ENCODE assay signal across 19 cellular contexts in the genomic region with DNA sequence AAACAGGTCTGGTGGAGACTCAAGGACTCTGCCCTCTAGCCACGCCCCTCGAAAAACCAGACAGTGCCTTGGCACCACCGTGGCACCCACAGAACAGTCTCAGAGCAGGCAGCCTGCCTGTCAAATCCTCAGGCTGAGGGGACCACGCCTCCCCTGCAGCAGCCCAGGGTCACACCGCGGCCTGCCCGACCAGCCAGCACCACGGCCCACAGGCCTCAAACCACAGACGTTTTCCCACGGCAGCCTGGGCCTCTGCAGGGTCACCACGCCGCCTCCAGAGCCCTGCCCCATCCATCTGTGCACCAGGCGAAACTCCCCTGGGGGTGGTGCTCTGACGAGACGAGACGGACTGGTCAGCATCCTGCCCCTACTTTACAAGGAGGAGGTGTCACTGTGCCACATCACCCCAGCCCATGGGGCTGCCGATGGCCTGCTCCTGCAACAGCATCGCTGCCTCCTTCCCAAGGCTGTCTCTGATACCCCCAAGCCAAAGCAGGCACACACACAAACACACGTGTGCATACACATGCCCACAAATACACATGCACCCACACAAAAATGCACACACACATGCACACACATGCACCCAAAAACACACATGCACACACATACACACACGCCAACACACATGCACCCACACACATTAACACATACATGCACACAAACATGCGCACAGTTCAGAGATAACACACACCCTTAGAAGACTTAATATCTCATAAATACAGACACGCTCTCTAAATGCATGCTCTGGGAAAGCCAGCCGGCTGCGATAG. TPM values are rescaled to one million over a fixed set of nuclear protein-coding genes. Genes with fewer than 3 reads are reported as not detected.
DNase-seq lines count a peak whose midpoint lies in the region; ATAC-seq, FAIRE-seq and TF ChIP-seq lines count a peak whose summit lies in the region.
"Had no signal": no experiment of that assay in that cellular context is flagged by ENCODE, and none has a peak within 500 bp of the region (broad histone marks: within the 10 kb centered on the region; RNA-seq: fewer than 3 reads in every experiment).

No MANE protein-coding gene starts in this region.

- H3K23ac ChIP-seq in H9 (ENCODE audit: insufficient read length, low read depth, low read length), result no peak overlapping the region

- H3T11ph ChIP-seq in H9 (ENCODE audit: low read length), result no peak overlapping the region

- POLR2A ChIA-PET in GM12878 (lab: Charles Lee), result no interaction called here

- no peak overlapping the region for H4K5ac ChIP-seq in H9 (ENCODE audit: insufficient read length, low read depth, low read length)

- no peaks in the 10 kb centered on the region for H3K4me1 ChIP-seq in H9 (ENCODE audit: insufficient read depth, low read length)
- no peaks in the 10 kb centered on the region for H3K4me1 ChIP-seq in GM12878 (ENCODE audit: control insufficient read depth, insufficient read depth, low read length)
- H3K4me1 ChIP-seq: SJSA1, suprapubic skin had no signal

- in situ Hi-C loops in GM12878 (cut with MboI) (no loop called here), GM13977 (cut with MboI; ENCODE audit: low pct_unique_long_range_greater_than_20kb, low sequenced_read_pairs, unreplicated experiment) (loop anchor here (25.0 kb wide), 1 partner anchor 250 kb away; no protein-coding TSS in a partner anchor)

- H2BK5ac ChIP-seq in H9 (ENCODE audit: insufficient read length, low read length), result no peak overlapping the region

- no peaks in the 10 kb centered on the region for H3K79me2 ChIP-seq in H9 (ENCODE audit: insufficient read depth, low read length)
- H3K79me2 ChIP-seq in GM12878 (ENCODE audit: control insufficient read depth, insufficient read depth, low read length), result no peaks in the 10 kb centered on the region

- RAD21 ChIA-PET in GM12878 (lab: Charles Lee; ENCODE audit: unreplicated experiment), result no interaction called here

- H3K27me3 ChIP-seq in H9 (ENCODE audit: insufficient read depth, low read length) (no peaks in the 10 kb centered on the region), GM12878 (replicated peaks in 1 of 2; ENCODE audit: control insufficient read depth in 2 of 2, insufficient read depth in 2 of 2, low read length in 1 of 2) (no peaks in the 10 kb centered on the region; a peak in 1 of 4 replicates)
- H3K27me3 ChIP-seq: cardiac muscle cell, suprapubic skin had no signal

- no peak overlapping the region for H3K27ac ChIP-seq in H9 (ENCODE audit: insufficient read length, low read depth, low read length)
- no peak overlapping the region for H3K27ac ChIP-seq in GM12878 (ENCODE audit: control insufficient read depth, insufficient read depth)
- H3K27ac ChIP-seq: cardiac muscle cell, SJSA1, suprapubic skin had no signal

- H3K23me2 ChIP-seq in H9 (ENCODE audit: insufficient read length, low read depth, low read length, poor library complexity, severe bottlenecking), result no peaks in the 10 kb centered on the region

- no peak overlapping the region for H3K4me2 ChIP-seq in H9 (ENCODE audit: insufficient read depth, insufficient read length, low read length)
- H3K4me2 ChIP-seq in GM12878 (ENCODE audit: control insufficient read depth, insufficient read depth), result no peak overlapping the region

- H4K20me1 ChIP-seq in H9 (ENCODE audit: control insufficient read depth, insufficient read depth, insufficient read length) (no peaks in the 10 kb centered on the region), GM12878 (ENCODE audit: control insufficient read depth, insufficient read depth) (no peaks in the 10 kb centered on the region)

- H2BK120ac ChIP-seq in H9 (ENCODE audit: low read depth, low read length, poor library complexity, severe bottlenecking), result no peak overlapping the region

- ATAC-seq in GM12878, result no peak
- peak; percentile 35 for ATAC-seq in left ventricle myocardium superior
- ATAC-seq in GM21825 (IDR thresholded peaks at IDR 0.05; ENCODE audit: unreplicated experiment), result no peak
- ATAC-seq: activated T-cell treated with anti-CD3 and anti-CD28 coated beads, Interleukin-2, amount 50 U/mL, for 4 hours had no signal

- no peak overlapping the region for H4K91ac ChIP-seq in H9 (ENCODE audit: insufficient read length, low read depth, low read length)

- intact Hi-C loops in GM12878 (cut with micrococcal nuclease; ENCODE audit: unreplicated experiment), result no loop called here
- intact Hi-C loops in left ventricle myocardium superior (cut with micrococcal nuclease), result no loop called here

- TF ChIP-seq RAD21 in GM12878 (IDR thresholded peaks at IDR 0.05; ENCODE audit: insufficient read depth, low read depth, low read length), result no peak

- SMC1A ChIA-PET in GM12878 (lab: Charles Lee; ENCODE audit: uncharacterized antibody, unreplicated experiment), result no interaction called here

- H3K79me1 ChIP-seq in H9 (ENCODE audit: insufficient read depth, low read depth, low read length, poor library complexity, severe bottlenecking), result no peaks in the 10 kb centered on the region

- TF ChIP-seq CTCF in H9 (conservative IDR thresholded peaks at IDR 0.05) (no peak), GM12878 (IDR thresholded peaks at IDR 0.05 in 2 of 3, conservative IDR thresholded peaks at IDR 0.05 in 1 of 3; ENCODE audit: control insufficient read depth in 2 of 3, extremely low read depth in 1 of 3, insufficient read depth in 1 of 3, low read depth in 3 of 3, low read length in 3 of 3) (no peak), progenitor cell of endocrine pancreas (IDR thresholded peaks at IDR 0.05; ENCODE audit: unreplicated experiment) (no peak), GM13977 (IDR thresholded peaks at IDR 0.05; ENCODE audit: extremely low read depth, insufficient read depth, missing control alignments) (no peak)

- H3K27ac Mint-ChIP-seq in H9, result peak overlapping the region in 1 of 3 experiments; percentile 1; a peak in 1 of 7 replicates
- H3K27ac Mint-ChIP-seq in progenitor cell of endocrine pancreas, result peak overlapping the region; percentile 7
- H3K27ac Mint-ChIP-seq: activated naive CD8-positive, alpha-beta T cell treated with anti-CD3 and anti-CD28 coated beads, Interleukin-2, amount 10 ng/mL, durations not matched to agents 7 days and 5 days; natural killer cell had no signal

- no peak overlapping the region for H2AK5ac ChIP-seq in H9 (ENCODE audit: insufficient read length, low read length)

- H3K9me3 Mint-ChIP-seq in H9, result no peaks in the 10 kb centered on the region
- H3K9me3 Mint-ChIP-seq in progenitor cell of endocrine pancreas (ENCODE audit: low read depth), result no peaks in the 10 kb centered on the region
- H3K9me3 Mint-ChIP-seq: activated naive CD8-positive, alpha-beta T cell treated with anti-CD3 and anti-CD28 coated beads, Interleukin-2, amount 10 ng/mL, durations not matched to agents 7 days and 5 days; activated T-cell treated with anti-CD3 and anti-CD28 coated beads, Interleukin-2, amount 50 U/mL, for 4 hours; natural killer cell had no signal

- H2BK15ac ChIP-seq in H9 (ENCODE audit: low read depth, low read length), result no peak overlapping the region

- no peak overlapping the region for H4K8ac ChIP-seq in H9 (replicated peaks; ENCODE audit: insufficient read length, low read depth, low read length)

- no peak overlapping the region for H2BK12ac ChIP-seq in H9 (ENCODE audit: insufficient read length, low read depth, low read length)

- H3K36me3 ChIP-seq in GM12878 (ENCODE audit: control insufficient read depth in 2 of 2, insufficient read depth in 2 of 2, low read length in 1 of 2), result no peaks in the 10 kb centered on the region
- H3K36me3 ChIP-seq: cardiac muscle cell, SJSA1 had no signal

- H3K4me1 Mint-ChIP-seq in H9, result peaks cover 0 to 7% of the 10 kb centered on the region in 2 experiments; a peak in 3 of 4 replicates
- no peaks in the 10 kb centered on the region for H3K4me1 Mint-ChIP-seq in progenitor cell of endocrine pancreas (ENCODE audit: low read depth)
- H3K4me1 Mint-ChIP-seq: activated naive CD8-positive, alpha-beta T cell treated with anti-CD3 and anti-CD28 coated beads, Interleukin-2, amount 10 ng/mL, durations not matched to agents 7 days and 5 days had no signal

- no CpG with 5 or more reads among the region's 24 CpGs for WGBS in H9 (ENCODE audit: extremely low coverage, insufficient read length, low lambda C conversion rate)
- 28% methylated on average over 24 of the region's 24 CpGs for WGBS in GM12878 (ENCODE audit: insufficient coverage, insufficient replicate concordance, low lambda C conversion rate, missing lambda C conversion rate)

- H3K27me3 Mint-ChIP-seq in H9 (ENCODE audit: low read depth), result no peaks in the 10 kb centered on the region; the same call in 1 of the 2 replicates
- H3K27me3 Mint-ChIP-seq in progenitor cell of endocrine pancreas, result peaks cover 4% of the 10 kb centered on the region
- H3K27me3 Mint-ChIP-seq: activated naive CD8-positive, alpha-beta T cell treated with anti-CD3 and anti-CD28 coated beads, Interleukin-2, amount 10 ng/mL, durations not matched to agents 7 days and 5 days had no signal

- H2AFZ ChIP-seq in H9 (ENCODE audit: low read length) (no peak overlapping the region), GM12878 (ENCODE audit: control insufficient read depth, low read depth, low read length) (no peak overlapping the region)

- no peak for TF ChIP-seq EP300 in GM12878 (IDR thresholded peaks at IDR 0.05; ENCODE audit: borderline replicate concordance in 1 of 2, control insufficient read depth in 1 of 2, low read depth in 2 of 2, low read length in 2 of 2)

- H3K36me3 Mint-ChIP-seq in H9 (ENCODE audit: insufficient read depth in 1 of 3, low read depth in 3 of 3) (no peaks in the 10 kb centered on the region), progenitor cell of endocrine pancreas (ENCODE audit: insufficient read depth) (no peaks in the 10 kb centered on the region)
- H3K36me3 Mint-ChIP-seq: activated naive CD8-positive, alpha-beta T cell treated with anti-CD3 and anti-CD28 coated beads, Interleukin-2, amount 10 ng/mL, durations not matched to agents 7 days and 5 days; natural killer cell had no signal

- TF ChIP-seq POLR2A in GM12878 (IDR thresholded peaks at IDR 0.05; ENCODE audit: low read depth, low read length), result no peak

- H3K4ac ChIP-seq in H9 (ENCODE audit: low read depth, low read length), result no peak overlapping the region

- H3K14ac ChIP-seq in H9 (ENCODE audit: insufficient read depth, low read length), result peak overlapping the region; percentile 31; the same call in 1 of the 2 replicates

- H3K9ac ChIP-seq in H9 (ENCODE audit: extremely low read depth, insufficient read length, low read length) (no peak overlapping the region), GM12878 (ENCODE audit: control insufficient read depth, insufficient read depth, low read length) (no peak overlapping the region)

- H3K4me3 Mint-ChIP-seq in H9 (peak overlapping the region in 1 of 2 experiments; percentile 58; a peak in 2 of 5 replicates), progenitor cell of endocrine pancreas (ENCODE audit: low read depth) (no peak overlapping the region)
- H3K4me3 Mint-ChIP-seq: activated naive CD8-positive, alpha-beta T cell treated with anti-CD3 and anti-CD28 coated beads, Interleukin-2, amount 10 ng/mL, durations not matched to agents 7 days and 5 days; activated T-cell treated with anti-CD3 and anti-CD28 coated beads, Interleukin-2, amount 50 U/mL, for 4 hours; natural killer cell had no signal

- no peak for DNase-seq in H9
- DNase-seq in GM12878 (ENCODE audit: low read depth, low spot score), result no peak
- DNase-seq in left ventricle myocardium superior, result no peak
- DNase-seq in progenitor cell of endocrine pancreas (ENCODE audit: low spot score, unreplicated experiment), result no peak
- no peak for DNase-seq in NK-92 treated with Interleukin-12 subunit alpha and Interleukin-12 subunit beta, amount 100 ng/mL, for 24 hours (lab: John Stamatoyannopoulos, UW)
- no peak for DNase-seq in GM13977 (ENCODE audit: low spot score)
- DNase-seq in AG08396 (ENCODE audit: low spot score), result no peak
- DNase-seq: activated CD4-positive, alpha-beta T cell treated with anti-CD3 and anti-CD28 coated beads, Interleukin-2, amount 50 U/mL, for 48 hours; activated naive CD8-positive, alpha-beta T cell treated with anti-CD3 and anti-CD28 coated beads, Interleukin-2, amount 10 ng/mL, durations not matched to agents 7 days and 5 days; activated T-cell treated with anti-CD3 and anti-CD28 coated beads, Interleukin-2, amount 50 U/mL, for 4 hours; AML-193; foreskin melanocyte; GOT3; natural killer cell had no signal

- CTCF ChIA-PET in GM12878 (lab: Yijun Ruan, JAX), result no interaction called here

- no peak overlapping the region for H3K4me3 ChIP-seq in GM12878
- H3K4me3 ChIP-seq: cardiac muscle cell, SJSA1, suprapubic skin had no signal

- H3K9me3 ChIP-seq in H9 (ENCODE audit: control insufficient read depth, low read depth, low read length), result no peaks in the 10 kb centered on the region
- H3K9me3 ChIP-seq in GM12878 (replicated peaks; ENCODE audit: control insufficient read depth, insufficient read depth, low read length), result no peaks in the 10 kb centered on the region
- H3K9me3 ChIP-seq: SJSA1, suprapubic skin had no signal

- no peak for FAIRE-seq in GM12878 (lab: Jason Lieb, UNC)
- FAIRE-seq: endometrium had no signal

- H2BK20ac ChIP-seq in H9 (ENCODE audit: low read depth, low read length, poor library complexity, severe bottlenecking), result no peak overlapping the region

- no peak overlapping the region for H3K56ac ChIP-seq in H9 (ENCODE audit: insufficient read length, low read depth, low read length)

- BruUV-seq in GM12878 (replicated peaks; lab: Mats Ljungman, UMichigan), result no TSS peak

- H3K18ac ChIP-seq in H9 (ENCODE audit: insufficient read length, low read depth, low read length), result no peak overlapping the region

RNA-seq across cellular contexts. Expression of a gene that starts 24.6 kb away (rescaled TPM):
- total RNA-seq in H9 (2021) (0.04 and 0.13 TPM in 2 replicates), GM12878 (2014; rRNA removed) (not detected in 2 replicates), GM12878 (2014; rRNA removed; fragmentation: Illumina TruSeq; extraction: Trizol) (not detected in 2 replicates), GM12878 (2021) (not detected in 2 replicates), left ventricle myocardium superior (0.05 TPM), progenitor cell of endocrine pancreas (0.07 and 0.10 TPM in 2 replicates)
- not detected in 2 replicates for total RNA-seq in GM12878 (2013; cell fraction: nucleolus; rRNA removed)
- not detected for polyA plus RNA-seq in GM12878 (2011; ENCODE audit: low read depth)
- polyA plus RNA-seq in GM12878 (2011; rRNA removed) (not detected in 2 replicates), GM12878 (2014; fragmentation: Illumina TruSeq; extraction: Trizol) (0.01 TPM in 1 of 2 replicates, not detected in the other), GM12878 (2014; fragmentation: Nextera tagmentation; extraction: Ambion mirVana) (not detected), GM12878 (2014; rRNA removed) (not detected in 2 replicates), GM12878 (2016; fragmentation: Nextera tagmentation; extraction: Ambion mirVana) (not detected)
- not detected in 2 replicates for polyA plus RNA-seq in GM12878 (2011; cell fraction: cytosol; rRNA removed)
- polyA plus RNA-seq in GM12878 (2011; cell fraction: nucleus; rRNA removed), result not detected in 2 replicates
- not detected in 2 replicates for polyA plus RNA-seq in GM12878 (2012)
- 0.05 TPM in 1 of 2 replicates, not detected in the other for polyA minus RNA-seq in GM12878 (2011; rRNA and poly(A)+ RNA removed)
- not detected in 2 replicates for polyA minus RNA-seq in GM12878 (2011; cell fraction: cytosol; rRNA and poly(A)+ RNA removed)
- 0.12 TPM in 1 of 2 replicates, not detected in the other for polyA minus RNA-seq in GM12878 (2011; cell fraction: nucleus; rRNA and poly(A)+ RNA removed)
- total RNA-seq: activated naive CD8-positive, alpha-beta T cell treated with anti-CD3 and anti-CD28 coated beads, Interleukin-2, amount 10 ng/mL, durations not matched to agents 7 days and 5 days; SJSA1 had no signal
- polyA plus RNA-seq: cardiac muscle cell had no signal

RNA-seq across cellular contexts. Expression of a gene that starts 46.3 kb away (rescaled TPM):
- 3.5 and 4.7 TPM in 2 replicates for total RNA-seq in H9 (2021)
- not detected in 2 replicates for total RNA-seq in GM12878 (2013; cell fraction: nucleolus; rRNA removed)
- 0.06 TPM in 1 of 2 replicates, not detected in the other for total RNA-seq in GM12878 (2014; rRNA removed)
- not detected in 2 replicates for total RNA-seq in GM12878 (2014; rRNA removed; fragmentation: Illumina TruSeq; extraction: Trizol)
- total RNA-seq in GM12878 (2021), result 0.11 TPM in 1 of 2 replicates, not detected in the other
- 0.05 TPM for polyA plus RNA-seq in GM12878 (2011; ENCODE audit: low read depth)
- not detected in 2 replicates for polyA plus RNA-seq in GM12878 (2011; rRNA removed)
- polyA plus RNA-seq in GM12878 (2011; cell fraction: cytosol; rRNA removed), result not detected in 2 replicates
- polyA plus RNA-seq in GM12878 (2011; cell fraction: nucleus; rRNA removed), result not detected in 2 replicates
- 0.03 and 0.05 TPM in 2 replicates for polyA plus RNA-seq in GM12878 (2012)
- polyA plus RNA-seq in GM12878 (2014; fragmentation: Illumina TruSeq; extraction: Trizol), result not detected in 2 replicates
- not detected for polyA plus RNA-seq in GM12878 (2014; fragmentation: Nextera tagmentation; extraction: Ambion mirVana)
- polyA plus RNA-seq in GM12878 (2014; rRNA removed), result 0.08 TPM in 1 of 2 replicates, not detected in the other
- polyA plus RNA-seq in GM12878 (2016; fragmentation: Nextera tagmentation; extraction: Ambion mirVana), result under 1 TPM in 1 of 2 experiments, not detected in 1; 0.05 TPM
- polyA minus RNA-seq in GM12878 (2011; rRNA and poly(A)+ RNA removed), result not detected in 2 replicates
- not detected in 2 replicates for polyA minus RNA-seq in GM12878 (2011; cell fraction: cytosol; rRNA and poly(A)+ RNA removed)
- polyA minus RNA-seq in GM12878 (2011; cell fraction: nucleus; rRNA and poly(A)+ RNA removed), result not detected in 2 replicates
- 2.8 TPM for total RNA-seq in left ventricle myocardium superior
- total RNA-seq in progenitor cell of endocrine pancreas, result 1.8 and 2.0 TPM in 2 replicates
- total RNA-seq: natural killer cell had no signal
